ENCODE assay signal across 1 cellular context in genomic region chr6:166957087-166957804, GRCh38.
TF ChIP-seq lines count a peak whose summit lies in the region.

No MANE protein-coding gene starts in this region.

TF ChIP-seq in HCT116, 20 proteins besides CTCF, POLR2A, EP300 and RAD21 (continued from another document):
- TF ChIP-seq EZH2phosphoT487 (IDR thresholded peaks at IDR 0.05; ENCODE audit: borderline replicate concordance) (no peak), SP1 (IDR thresholded peaks at IDR 0.05; ENCODE audit: low read depth) (no peak)
- TF ChIP-seq, protein P1, sequence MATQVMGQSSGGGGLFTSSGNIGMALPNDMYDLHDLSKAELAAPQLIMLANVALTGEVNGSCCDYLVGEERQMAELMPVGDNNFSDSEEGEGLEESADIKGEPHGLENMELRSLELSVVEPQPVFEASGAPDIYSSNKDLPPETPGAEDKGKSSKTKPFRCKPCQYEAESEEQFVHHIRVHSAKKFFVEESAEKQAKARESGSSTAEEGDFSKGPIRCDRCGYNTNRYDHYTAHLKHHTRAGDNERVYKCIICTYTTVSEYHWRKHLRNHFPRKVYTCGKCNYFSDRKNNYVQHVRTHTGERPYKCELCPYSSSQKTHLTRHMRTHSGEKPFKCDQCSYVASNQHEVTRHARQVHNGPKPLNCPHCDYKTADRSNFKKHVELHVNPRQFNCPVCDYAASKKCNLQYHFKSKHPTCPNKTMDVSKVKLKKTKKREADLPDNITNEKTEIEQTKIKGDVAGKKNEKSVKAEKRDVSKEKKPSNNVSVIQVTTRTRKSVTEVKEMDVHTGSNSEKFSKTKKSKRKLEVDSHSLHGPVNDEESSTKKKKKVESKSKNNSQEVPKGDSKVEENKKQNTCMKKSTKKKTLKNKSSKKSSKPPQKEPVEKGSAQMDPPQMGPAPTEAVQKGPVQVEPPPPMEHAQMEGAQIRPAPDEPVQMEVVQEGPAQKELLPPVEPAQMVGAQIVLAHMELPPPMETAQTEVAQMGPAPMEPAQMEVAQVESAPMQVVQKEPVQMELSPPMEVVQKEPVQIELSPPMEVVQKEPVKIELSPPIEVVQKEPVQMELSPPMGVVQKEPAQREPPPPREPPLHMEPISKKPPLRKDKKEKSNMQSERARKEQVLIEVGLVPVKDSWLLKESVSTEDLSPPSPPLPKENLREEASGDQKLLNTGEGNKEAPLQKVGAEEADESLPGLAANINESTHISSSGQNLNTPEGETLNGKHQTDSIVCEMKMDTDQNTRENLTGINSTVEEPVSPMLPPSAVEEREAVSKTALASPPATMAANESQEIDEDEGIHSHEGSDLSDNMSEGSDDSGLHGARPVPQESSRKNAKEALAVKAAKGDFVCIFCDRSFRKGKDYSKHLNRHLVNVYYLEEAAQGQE (IDR thresholded peaks at IDR 0.05; ENCODE audit: low read depth): no peak
TF ChIP-seq in HCT116: peak in this region for 0.
